7 cellular contexts compared by ENCODE assay signal in genomic region chr1:54404263-54404662, GRCh38. TPM values are rescaled to one million over a fixed set of nuclear protein-coding genes. Genes with fewer than 3 reads are reported as not detected.
A peak's percentile ranks its signal among the peaks of the same experiment; 100 is the strongest.
DNase-seq lines count a peak whose midpoint lies in the region; ATAC-seq and TF ChIP-seq lines count a peak whose summit lies in the region.

No MANE protein-coding gene starts in this region.

- peak overlapping the region; percentile 88 for H3K4me3 Mint-ChIP-seq in activated T-helper 1 cell treated with anti-CD3 and anti-CD28 coated beads, Interleukin-12 subunit alpha, Interleukin-12 subunit beta, Interleukin-2, Interleukin-4 antibody, amounts not matched to agents 30 ng/mL and 10 ng/mL and 1 ng/mL, durations not matched to agents 14 hours and 24 hours and 36 hours
- peak overlapping the region; percentile 85 for H3K4me3 Mint-ChIP-seq in stimulated activated effector memory CD8-positive, alpha-beta T cell treated with anti-CD3 and anti-CD28 coated beads, Interleukin-12 subunit alpha, Interleukin-12 subunit beta, amount 100 ng/mL, for 72 hours

- H3K36me3 ChIP-seq in iPS-15b (ENCODE audit: control insufficient read depth, insufficient read depth, low read length): peaks cover 17% of the 10 kb centered on the region

- intact Hi-C loops in activated T-helper 1 cell treated with anti-CD3 and anti-CD28 coated beads, Interleukin-12 subunit alpha, Interleukin-12 subunit beta, Interleukin-2, Interleukin-4 antibody, amounts not matched to agents 30 ng/mL and 10 ng/mL and 1 ng/mL, durations not matched to agents 14 hours and 24 hours and 36 hours (cut with micrococcal nuclease): loop anchor here (5.0 to 10.0 kb wide), 4 partner anchors 282 to 1849 kb away; partner anchors contain the start of genes DHCR24 and TUT4

- DNase-seq in HFF-Myc (ENCODE audit: extremely low read depth, low read depth): no peak
- DNase-seq in activated T-helper 1 cell treated with anti-CD3 and anti-CD28 coated beads, Interleukin-12 subunit alpha, Interleukin-12 subunit beta, Interleukin-2, Interleukin-4 antibody, amounts not matched to agents 30 ng/mL and 10 ng/mL and 1 ng/mL, durations not matched to agents 14 hours and 24 hours and 36 hours (ENCODE audit: low spot score): no peak
- DNase-seq in stimulated activated effector memory CD8-positive, alpha-beta T cell treated with anti-CD3 and anti-CD28 coated beads, Interleukin-12 subunit alpha, Interleukin-12 subunit beta, amount 100 ng/mL, for 72 hours (ENCODE audit: low spot score in 2 of 2): no peak
- no peak for DNase-seq in cerebellar nuclear complex (lab: John Stamatoyannopoulos, UW)
- no peak for DNase-seq in NCI-H524 (lab: John Stamatoyannopoulos, UW)

- H3K9me3 ChIP-seq in iPS-15b (ENCODE audit: control insufficient read depth, insufficient read depth, low read length): no peaks in the 10 kb centered on the region

- H3K4me1 ChIP-seq in iPS-15b (ENCODE audit: control insufficient read depth, insufficient read depth, low read length): peaks cover 29% of the 10 kb centered on the region

- no peaks in the 10 kb centered on the region for H3K27me3 ChIP-seq in iPS-15b (ENCODE audit: control insufficient read depth, insufficient read depth, low read length)

- H3K9ac ChIP-seq in iPS-15b (ENCODE audit: low read depth, low read length): no peak overlapping the region

- H3K9me3 Mint-ChIP-seq in activated T-helper 1 cell treated with anti-CD3 and anti-CD28 coated beads, Interleukin-12 subunit alpha, Interleukin-12 subunit beta, Interleukin-2, Interleukin-4 antibody, amounts not matched to agents 30 ng/mL and 10 ng/mL and 1 ng/mL, durations not matched to agents 14 hours and 24 hours and 36 hours: no peaks in the 10 kb centered on the region
- no peaks in the 10 kb centered on the region for H3K9me3 Mint-ChIP-seq in stimulated activated effector memory CD8-positive, alpha-beta T cell treated with anti-CD3 and anti-CD28 coated beads, Interleukin-12 subunit alpha, Interleukin-12 subunit beta, amount 100 ng/mL, for 72 hours

- no peak for TF ChIP-seq CTCF in HFF-Myc (IDR thresholded peaks at IDR 0.05; ENCODE audit: low read depth, low read length, missing control alignments)

- H3K4me3 ChIP-seq in HFF-Myc (replicated peaks; ENCODE audit: low read depth, low read length) (peak overlapping the region; percentile 74), iPS-15b (ENCODE audit: low read depth, low read length) (peak overlapping the region; percentile 88)

- no peaks in the 10 kb centered on the region for H3K27me3 Mint-ChIP-seq in activated T-helper 1 cell treated with anti-CD3 and anti-CD28 coated beads, Interleukin-12 subunit alpha, Interleukin-12 subunit beta, Interleukin-2, Interleukin-4 antibody, amounts not matched to agents 30 ng/mL and 10 ng/mL and 1 ng/mL, durations not matched to agents 14 hours and 24 hours and 36 hours (ENCODE audit: insufficient read depth)

- H3K27ac Mint-ChIP-seq in activated T-helper 1 cell treated with anti-CD3 and anti-CD28 coated beads, Interleukin-12 subunit alpha, Interleukin-12 subunit beta, Interleukin-2, Interleukin-4 antibody, amounts not matched to agents 30 ng/mL and 10 ng/mL and 1 ng/mL, durations not matched to agents 14 hours and 24 hours and 36 hours: peak overlapping the region; percentile 70
- H3K27ac Mint-ChIP-seq in stimulated activated effector memory CD8-positive, alpha-beta T cell treated with anti-CD3 and anti-CD28 coated beads, Interleukin-12 subunit alpha, Interleukin-12 subunit beta, amount 100 ng/mL, for 72 hours: peak overlapping the region; percentile 72

- peaks cover 50% of the 10 kb centered on the region for H3K36me3 Mint-ChIP-seq in activated T-helper 1 cell treated with anti-CD3 and anti-CD28 coated beads, Interleukin-12 subunit alpha, Interleukin-12 subunit beta, Interleukin-2, Interleukin-4 antibody, amounts not matched to agents 30 ng/mL and 10 ng/mL and 1 ng/mL, durations not matched to agents 14 hours and 24 hours and 36 hours (ENCODE audit: low read depth)
- peaks cover 62% of the 10 kb centered on the region for H3K36me3 Mint-ChIP-seq in stimulated activated effector memory CD8-positive, alpha-beta T cell treated with anti-CD3 and anti-CD28 coated beads, Interleukin-12 subunit alpha, Interleukin-12 subunit beta, amount 100 ng/mL, for 72 hours

- ATAC-seq in stimulated activated effector memory CD8-positive, alpha-beta T cell treated with anti-CD3 and anti-CD28 coated beads, Interleukin-12 subunit alpha, Interleukin-12 subunit beta, amount 100 ng/mL, for 72 hours: no peak
- no peak for ATAC-seq in HG02763 (IDR thresholded peaks at IDR 0.05; ENCODE audit: unreplicated experiment)

- H3K4me1 Mint-ChIP-seq in activated T-helper 1 cell treated with anti-CD3 and anti-CD28 coated beads, Interleukin-12 subunit alpha, Interleukin-12 subunit beta, Interleukin-2, Interleukin-4 antibody, amounts not matched to agents 30 ng/mL and 10 ng/mL and 1 ng/mL, durations not matched to agents 14 hours and 24 hours and 36 hours (ENCODE audit: low read depth): peaks cover 79% of the 10 kb centered on the region
- peaks cover 78% of the 10 kb centered on the region for H3K4me1 Mint-ChIP-seq in stimulated activated effector memory CD8-positive, alpha-beta T cell treated with anti-CD3 and anti-CD28 coated beads, Interleukin-12 subunit alpha, Interleukin-12 subunit beta, amount 100 ng/mL, for 72 hours

RNA-seq across cellular contexts. Expression of gene SSBP3, which starts 1.9 kb away (rescaled TPM):
- total RNA-seq in activated T-helper 1 cell treated with anti-CD3 and anti-CD28 coated beads, Interleukin-12 subunit alpha, Interleukin-12 subunit beta, Interleukin-2, Interleukin-4 antibody, amounts not matched to agents 30 ng/mL and 10 ng/mL and 1 ng/mL, durations not matched to agents 14 hours and 24 hours and 36 hours: 98.0 and 110 TPM in 2 replicates
